20 cellular contexts compared by ENCODE assay signal in the genomic region with DNA sequence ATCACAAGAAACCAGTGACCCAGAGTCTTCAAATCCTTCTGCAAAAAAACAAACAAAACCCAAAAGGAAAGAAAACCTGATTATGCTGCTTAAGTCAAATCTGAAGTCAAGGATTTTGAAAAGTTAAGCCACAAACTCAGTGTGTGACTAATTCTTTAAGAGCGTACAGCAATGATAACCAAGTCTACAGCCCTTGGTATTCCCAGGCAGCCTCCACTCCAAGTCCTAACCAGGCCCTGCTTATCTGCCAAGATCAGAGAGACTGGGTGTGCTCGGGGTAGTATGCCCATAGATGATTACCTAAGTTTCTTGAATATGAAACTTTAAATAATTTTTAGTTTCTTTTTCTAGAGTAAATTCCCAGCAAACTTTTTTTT. TPM values are rescaled to one million over a fixed set of nuclear protein-coding genes. Genes with fewer than 3 reads are reported as not detected.
DNase-seq lines count a peak whose midpoint lies in the region; ATAC-seq and TF ChIP-seq lines count a peak whose summit lies in the region.
"Had no signal": no experiment of that assay in that cellular context is flagged by ENCODE, and none has a peak within 500 bp of the region (broad histone marks: within the 10 kb centered on the region; RNA-seq: fewer than 3 reads in every experiment).

No MANE protein-coding gene starts in this region.

- BruUV-seq in Calu3 (replicated peaks; lab: Mats Ljungman, UMichigan) = no TSS peak

- H3K27me3 Mint-ChIP-seq in Calu3 (ENCODE audit: unreplicated experiment) (no peaks in the 10 kb centered on the region), WTC11 (ENCODE audit: low read depth) (no peaks in the 10 kb centered on the region)
- H3K27me3 Mint-ChIP-seq: activated CD4-positive, alpha-beta T cell treated with anti-CD3 and anti-CD28 coated beads, Interleukin-2, amount 10 ng/mL, durations not matched to agents 7 days and 5 days; B cell had no signal

- H3K27ac Mint-ChIP-seq in Calu3 (ENCODE audit: unreplicated experiment) (peak overlapping the region; percentile 24), WTC11 (peak overlapping the region; percentile 82; the same call in 1 of the 2 replicates)
- H3K27ac Mint-ChIP-seq: activated CD4-positive, alpha-beta T cell treated with anti-CD3 and anti-CD28 coated beads, Interleukin-2, amount 10 ng/mL, durations not matched to agents 7 days and 5 days; B cell; endodermal cell had no signal

- H3K4me1 Mint-ChIP-seq in Calu3 (ENCODE audit: low read depth, unreplicated experiment) (no peaks in the 10 kb centered on the region), WTC11 (no peaks in the 10 kb centered on the region)
- H3K4me1 Mint-ChIP-seq: B cell, endodermal cell had no signal

- H3K36me3 Mint-ChIP-seq in Calu3 (ENCODE audit: insufficient read depth, unreplicated experiment) (peaks cover 99% of the 10 kb centered on the region), WTC11 (peaks cover 70% of the 10 kb centered on the region)

- ATAC-seq in WTC11 = no peak
- no peak for ATAC-seq in GM21737 (IDR thresholded peaks at IDR 0.05; ENCODE audit: unreplicated experiment)
- ATAC-seq in HG02588 (IDR thresholded peaks at IDR 0.05; ENCODE audit: unreplicated experiment) = no peak
- ATAC-seq: left lobe of liver, mucosa of descending colon, sciatic nerve had no signal

- POLR2A ChIA-PET in WTC11 (lab: Charles Lee) = no interaction called here

- TF ChIP-seq CTCF in 22Rv1 (IDR thresholded peaks at IDR 0.05) (no peak), Calu3 (IDR thresholded peaks at IDR 0.05; ENCODE audit: unreplicated experiment) (no peak), WTC11 (IDR thresholded peaks at IDR 0.05) (no peak), fibroblast of the aortic adventitia (IDR thresholded peaks at IDR 0.05; ENCODE audit: insufficient read depth, low read length) (no peak)

- H3K4me3 Mint-ChIP-seq in Calu3 (ENCODE audit: low read depth, unreplicated experiment) = no peak overlapping the region
- no peak overlapping the region for H3K4me3 Mint-ChIP-seq in WTC11
- H3K4me3 Mint-ChIP-seq: activated CD4-positive, alpha-beta T cell treated with anti-CD3 and anti-CD28 coated beads, Interleukin-2, amount 10 ng/mL, durations not matched to agents 7 days and 5 days; B cell; endodermal cell had no signal

- H3K9me3 Mint-ChIP-seq in Calu3 (ENCODE audit: low read depth, unreplicated experiment) (no peaks in the 10 kb centered on the region), WTC11 (no peaks in the 10 kb centered on the region)

- intact Hi-C loops in Calu3 (cut with micrococcal nuclease; ENCODE audit: unreplicated experiment) = no loop called here

- no peak for DNase-seq in Calu3
- no peak for DNase-seq in WTC11 (ENCODE audit: low spot score)
- peak; percentile 73 for DNase-seq in fibroblast of the aortic adventitia (ENCODE audit: low read depth)
- DNase-seq in NCI-H1417 treated with DMSO at 0.1 percent for 48 hours (lab: John Stamatoyannopoulos, UW) = no peak
- no peak for DNase-seq in D341Med (ENCODE audit: low spot score)
- DNase-seq: activated CD4-positive, alpha-beta T cell treated with anti-CD3 and anti-CD28 coated beads, Interleukin-2, amount 10 ng/mL, durations not matched to agents 7 days and 5 days; cerebellar nuclear complex; mucosa of descending colon; NCI-H1092; NCI-H774; stimulated activated CD4-positive, alpha-beta T cell treated with anti-CD3 and anti-CD28 coated beads, Interleukin-2, amount 100 ng/mL, for 24 hours had no signal

- H3K27ac ChIP-seq in 22Rv1 = peak overlapping the region; percentile 36; the same call in 1 of the 2 replicates
- H3K27ac ChIP-seq: KMS-11, vagina had no signal

- H3K4me3 ChIP-seq in fibroblast of the aortic adventitia (ENCODE audit: low read depth, low read length) = no peak overlapping the region
- H3K4me3 ChIP-seq: mucosa of descending colon, vagina had no signal

- CTCF ChIA-PET in Calu3 (lab: Charles Lee) = no interaction called here
- CTCF ChIA-PET in WTC11 (lab: Charles Lee) = no interaction called here

TF ChIP-seq in WTC11, 78 proteins besides CTCF, POLR2A, EP300 and RAD21:
- TF ChIP-seq NFYB (CRISPR knock-in tag; conservative IDR thresholded peaks at IDR 0.05; ENCODE audit: low read depth) = no peak
- TF ChIP-seq, protein P1, sequence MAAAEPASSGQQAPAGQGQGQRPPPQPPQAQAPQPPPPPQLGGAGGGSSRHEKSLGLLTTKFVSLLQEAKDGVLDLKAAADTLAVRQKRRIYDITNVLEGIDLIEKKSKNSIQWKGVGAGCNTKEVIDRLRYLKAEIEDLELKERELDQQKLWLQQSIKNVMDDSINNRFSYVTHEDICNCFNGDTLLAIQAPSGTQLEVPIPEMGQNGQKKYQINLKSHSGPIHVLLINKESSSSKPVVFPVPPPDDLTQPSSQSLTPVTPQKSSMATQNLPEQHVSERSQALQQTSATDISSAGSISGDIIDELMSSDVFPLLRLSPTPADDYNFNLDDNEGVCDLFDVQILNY (CRISPR knock-in tag; IDR thresholded peaks at IDR 0.05) = no peak
- TF ChIP-seq JAZF1 (CRISPR knock-in tag; IDR thresholded peaks at IDR 0.05) = no peak
- TF ChIP-seq ZBTB21 (CRISPR knock-in tag; IDR thresholded peaks at IDR 0.05; ENCODE audit: borderline replicate concordance) = no peak
- TF ChIP-seq, protein P2, sequence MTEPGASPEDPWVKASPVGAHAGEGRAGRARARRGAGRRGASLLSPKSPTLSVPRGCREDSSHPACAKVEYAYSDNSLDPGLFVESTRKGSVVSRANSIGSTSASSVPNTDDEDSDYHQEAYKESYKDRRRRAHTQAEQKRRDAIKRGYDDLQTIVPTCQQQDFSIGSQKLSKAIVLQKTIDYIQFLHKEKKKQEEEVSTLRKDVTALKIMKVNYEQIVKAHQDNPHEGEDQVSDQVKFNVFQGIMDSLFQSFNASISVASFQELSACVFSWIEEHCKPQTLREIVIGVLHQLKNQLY (CRISPR knock-in tag; IDR thresholded peaks at IDR 0.05) = no peak
- TF ChIP-seq, protein P3, sequence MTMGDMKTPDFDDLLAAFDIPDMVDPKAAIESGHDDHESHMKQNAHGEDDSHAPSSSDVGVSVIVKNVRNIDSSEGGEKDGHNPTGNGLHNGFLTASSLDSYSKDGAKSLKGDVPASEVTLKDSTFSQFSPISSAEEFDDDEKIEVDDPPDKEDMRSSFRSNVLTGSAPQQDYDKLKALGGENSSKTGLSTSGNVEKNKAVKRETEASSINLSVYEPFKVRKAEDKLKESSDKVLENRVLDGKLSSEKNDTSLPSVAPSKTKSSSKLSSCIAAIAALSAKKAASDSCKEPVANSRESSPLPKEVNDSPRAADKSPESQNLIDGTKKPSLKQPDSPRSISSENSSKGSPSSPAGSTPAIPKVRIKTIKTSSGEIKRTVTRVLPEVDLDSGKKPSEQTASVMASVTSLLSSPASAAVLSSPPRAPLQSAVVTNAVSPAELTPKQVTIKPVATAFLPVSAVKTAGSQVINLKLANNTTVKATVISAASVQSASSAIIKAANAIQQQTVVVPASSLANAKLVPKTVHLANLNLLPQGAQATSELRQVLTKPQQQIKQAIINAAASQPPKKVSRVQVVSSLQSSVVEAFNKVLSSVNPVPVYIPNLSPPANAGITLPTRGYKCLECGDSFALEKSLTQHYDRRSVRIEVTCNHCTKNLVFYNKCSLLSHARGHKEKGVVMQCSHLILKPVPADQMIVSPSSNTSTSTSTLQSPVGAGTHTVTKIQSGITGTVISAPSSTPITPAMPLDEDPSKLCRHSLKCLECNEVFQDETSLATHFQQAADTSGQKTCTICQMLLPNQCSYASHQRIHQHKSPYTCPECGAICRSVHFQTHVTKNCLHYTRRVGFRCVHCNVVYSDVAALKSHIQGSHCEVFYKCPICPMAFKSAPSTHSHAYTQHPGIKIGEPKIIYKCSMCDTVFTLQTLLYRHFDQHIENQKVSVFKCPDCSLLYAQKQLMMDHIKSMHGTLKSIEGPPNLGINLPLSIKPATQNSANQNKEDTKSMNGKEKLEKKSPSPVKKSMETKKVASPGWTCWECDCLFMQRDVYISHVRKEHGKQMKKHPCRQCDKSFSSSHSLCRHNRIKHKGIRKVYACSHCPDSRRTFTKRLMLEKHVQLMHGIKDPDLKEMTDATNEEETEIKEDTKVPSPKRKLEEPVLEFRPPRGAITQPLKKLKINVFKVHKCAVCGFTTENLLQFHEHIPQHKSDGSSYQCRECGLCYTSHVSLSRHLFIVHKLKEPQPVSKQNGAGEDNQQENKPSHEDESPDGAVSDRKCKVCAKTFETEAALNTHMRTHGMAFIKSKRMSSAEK (CRISPR knock-in tag; IDR thresholded peaks at IDR 0.05; ENCODE audit: borderline replicate concordance) = no peak
- TF ChIP-seq SMAD3 (CRISPR knock-in tag; IDR thresholded peaks at IDR 0.05; ENCODE audit: borderline replicate concordance) = no peak
- no peak for TF ChIP-seq NR1H2 (CRISPR knock-in tag; IDR thresholded peaks at IDR 0.05)
- no peak for TF ChIP-seq OVOL2 (CRISPR knock-in tag; IDR thresholded peaks at IDR 0.05; ENCODE audit: borderline replicate concordance)

RNA-seq across cellular contexts. Expression of a gene that starts 13.1 kb away (rescaled TPM):
- total RNA-seq in Calu3 (2022) (100 and 101 TPM in 2 replicates), WTC11 (2021) (76.8 to 89.7 TPM (median 81.0 TPM) in 3 replicates), fibroblast of the aortic adventitia (ENCODE audit: low replicate concordance) (1.6 and 22.4 TPM in 2 replicates)

RNA-seq across cellular contexts. Expression of a gene that starts 36.4 kb away (rescaled TPM):
- 41.9 and 45.0 TPM in 2 replicates for total RNA-seq in Calu3 (2022)
- 12.0 to 13.2 TPM (median 12.6 TPM) in 3 replicates for total RNA-seq in WTC11 (2021)
- total RNA-seq in fibroblast of the aortic adventitia (ENCODE audit: low replicate concordance) = 19.2 and 21.8 TPM in 2 replicates

RNA-seq across cellular contexts. Expression of a gene that starts 36.6 kb away (rescaled TPM):
- 179 and 200 TPM in 2 replicates for total RNA-seq in Calu3 (2022)
- 120 to 144 TPM (median 126 TPM) in 3 replicates for total RNA-seq in WTC11 (2021)
- 15.0 and 37.4 TPM in 2 replicates for total RNA-seq in fibroblast of the aortic adventitia (ENCODE audit: low replicate concordance)

RNA-seq across cellular contexts. Expression of a gene that starts 37.9 kb away (rescaled TPM):
- total RNA-seq in Calu3 (2022) (175 and 190 TPM in 2 replicates), WTC11 (2021) (50.3 to 63.8 TPM (median 50.6 TPM) in 3 replicates), fibroblast of the aortic adventitia (ENCODE audit: low replicate concordance) (58.5 and 68.4 TPM in 2 replicates)
